1 cellular context compared by ENCODE assay signal in the genomic region with DNA sequence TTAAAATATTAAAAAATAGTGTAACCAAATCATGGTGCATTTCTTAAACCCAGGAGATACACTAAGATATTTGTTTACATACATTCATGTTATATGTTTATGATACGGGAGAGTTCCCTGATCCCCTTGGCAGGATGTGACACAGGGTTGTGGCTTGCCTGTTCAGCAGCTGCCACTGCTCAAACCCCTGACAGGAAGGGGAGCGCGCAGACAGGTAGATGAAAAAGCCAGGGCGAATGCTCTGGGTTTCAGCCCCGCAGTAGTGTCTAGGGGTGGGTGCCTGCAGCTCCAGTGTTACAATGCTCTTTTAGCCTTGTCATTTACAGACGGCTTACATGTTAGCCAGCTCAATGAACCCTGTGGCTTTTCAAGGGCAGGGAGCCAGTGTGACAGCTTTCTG.
TF ChIP-seq lines count a peak whose summit lies in the region.

No MANE protein-coding gene starts in this region.

TF ChIP-seq in GM23338, 12 proteins besides CTCF, POLR2A, EP300 and RAD21 (continued from another document):
- TF ChIP-seq, protein P1, sequence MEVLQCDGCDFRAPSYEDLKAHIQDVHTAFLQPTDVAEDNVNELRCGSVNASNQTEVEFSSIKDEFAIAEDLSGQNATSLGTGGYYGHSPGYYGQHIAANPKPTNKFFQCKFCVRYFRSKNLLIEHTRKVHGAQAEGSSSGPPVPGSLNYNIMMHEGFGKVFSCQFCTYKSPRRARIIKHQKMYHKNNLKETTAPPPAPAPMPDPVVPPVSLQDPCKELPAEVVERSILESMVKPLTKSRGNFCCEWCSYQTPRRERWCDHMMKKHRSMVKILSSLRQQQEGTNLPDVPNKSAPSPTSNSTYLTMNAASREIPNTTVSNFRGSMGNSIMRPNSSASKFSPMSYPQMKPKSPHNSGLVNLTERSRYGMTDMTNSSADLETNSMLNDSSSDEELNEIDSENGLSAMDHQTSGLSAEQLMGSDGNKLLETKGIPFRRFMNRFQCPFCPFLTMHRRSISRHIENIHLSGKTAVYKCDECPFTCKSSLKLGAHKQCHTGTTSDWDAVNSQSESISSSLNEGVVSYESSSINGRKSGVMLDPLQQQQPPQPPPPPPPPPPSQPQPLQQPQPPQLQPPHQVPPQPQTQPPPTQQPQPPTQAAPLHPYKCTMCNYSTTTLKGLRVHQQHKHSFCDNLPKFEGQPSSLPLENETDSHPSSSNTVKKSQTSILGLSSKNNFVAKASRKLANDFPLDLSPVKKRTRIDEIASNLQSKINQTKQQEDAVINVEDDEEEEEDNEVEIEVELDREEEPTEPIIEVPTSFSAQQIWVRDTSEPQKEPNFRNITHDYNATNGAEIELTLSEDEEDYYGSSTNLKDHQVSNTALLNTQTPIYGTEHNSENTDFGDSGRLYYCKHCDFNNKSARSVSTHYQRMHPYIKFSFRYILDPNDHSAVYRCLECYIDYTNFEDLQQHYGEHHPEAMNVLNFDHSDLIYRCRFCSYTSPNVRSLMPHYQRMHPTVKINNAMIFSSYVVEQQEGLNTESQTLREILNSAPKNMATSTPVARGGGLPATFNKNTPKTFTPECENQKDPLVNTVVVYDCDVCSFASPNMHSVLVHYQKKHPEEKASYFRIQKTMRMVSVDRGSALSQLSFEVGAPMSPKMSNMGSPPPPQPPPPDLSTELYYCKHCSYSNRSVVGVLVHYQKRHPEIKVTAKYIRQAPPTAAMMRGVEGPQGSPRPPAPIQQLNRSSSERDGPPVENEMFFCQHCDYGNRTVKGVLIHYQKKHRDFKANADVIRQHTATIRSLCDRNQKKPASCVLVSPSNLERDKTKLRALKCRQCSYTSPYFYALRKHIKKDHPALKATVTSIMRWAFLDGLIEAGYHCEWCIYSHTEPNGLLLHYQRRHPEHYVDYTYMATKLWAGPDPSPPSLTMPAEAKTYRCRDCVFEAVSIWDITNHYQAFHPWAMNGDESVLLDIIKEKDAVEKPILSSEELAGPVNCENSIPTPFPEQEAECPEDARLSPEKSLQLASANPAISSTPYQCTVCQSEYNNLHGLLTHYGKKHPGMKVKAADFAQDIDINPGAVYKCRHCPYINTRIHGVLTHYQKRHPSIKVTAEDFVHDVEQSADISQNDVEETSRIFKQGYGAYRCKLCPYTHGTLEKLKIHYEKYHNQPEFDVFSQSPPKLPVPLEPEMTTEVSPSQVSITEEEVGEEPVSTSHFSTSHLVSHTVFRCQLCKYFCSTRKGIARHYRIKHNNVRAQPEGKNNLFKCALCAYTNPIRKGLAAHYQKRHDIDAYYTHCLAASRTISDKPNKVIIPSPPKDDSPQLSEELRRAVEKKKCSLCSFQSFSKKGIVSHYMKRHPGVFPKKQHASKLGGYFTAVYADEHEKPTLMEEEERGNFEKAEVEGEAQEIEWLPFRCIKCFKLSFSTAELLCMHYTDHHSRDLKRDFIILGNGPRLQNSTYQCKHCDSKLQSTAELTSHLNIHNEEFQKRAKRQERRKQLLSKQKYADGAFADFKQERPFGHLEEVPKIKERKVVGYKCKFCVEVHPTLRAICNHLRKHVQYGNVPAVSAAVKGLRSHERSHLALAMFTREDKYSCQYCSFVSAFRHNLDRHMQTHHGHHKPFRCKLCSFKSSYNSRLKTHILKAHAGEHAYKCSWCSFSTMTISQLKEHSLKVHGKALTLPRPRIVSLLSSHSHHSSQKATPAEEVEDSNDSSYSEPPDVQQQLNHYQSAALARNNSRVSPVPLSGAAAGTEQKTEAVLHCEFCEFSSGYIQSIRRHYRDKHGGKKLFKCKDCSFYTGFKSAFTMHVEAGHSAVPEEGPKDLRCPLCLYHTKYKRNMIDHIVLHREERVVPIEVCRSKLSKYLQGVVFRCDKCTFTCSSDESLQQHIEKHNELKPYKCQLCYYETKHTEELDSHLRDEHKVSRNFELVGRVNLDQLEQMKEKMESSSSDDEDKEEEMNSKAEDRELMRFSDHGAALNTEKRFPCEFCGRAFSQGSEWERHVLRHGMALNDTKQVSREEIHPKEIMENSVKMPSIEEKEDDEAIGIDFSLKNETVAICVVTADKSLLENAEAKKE (CRISPR knock-in tag; IDR thresholded peaks at IDR 0.05) = no peak
- no peak for TF ChIP-seq POLR2AphosphoS5 (IDR thresholded peaks at IDR 0.05; ENCODE audit: low read depth)
- no peak for TF ChIP-seq CREB1 (CRISPR knock-in tag; IDR thresholded peaks at IDR 0.05; ENCODE audit: low read depth)
- TF ChIP-seq, protein P2, sequence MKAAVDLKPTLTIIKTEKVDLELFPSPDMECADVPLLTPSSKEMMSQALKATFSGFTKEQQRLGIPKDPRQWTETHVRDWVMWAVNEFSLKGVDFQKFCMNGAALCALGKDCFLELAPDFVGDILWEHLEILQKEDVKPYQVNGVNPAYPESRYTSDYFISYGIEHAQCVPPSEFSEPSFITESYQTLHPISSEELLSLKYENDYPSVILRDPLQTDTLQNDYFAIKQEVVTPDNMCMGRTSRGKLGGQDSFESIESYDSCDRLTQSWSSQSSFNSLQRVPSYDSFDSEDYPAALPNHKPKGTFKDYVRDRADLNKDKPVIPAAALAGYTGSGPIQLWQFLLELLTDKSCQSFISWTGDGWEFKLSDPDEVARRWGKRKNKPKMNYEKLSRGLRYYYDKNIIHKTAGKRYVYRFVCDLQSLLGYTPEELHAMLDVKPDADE (IDR thresholded peaks at IDR 0.05) = no peak
- TF ChIP-seq, protein P3, sequence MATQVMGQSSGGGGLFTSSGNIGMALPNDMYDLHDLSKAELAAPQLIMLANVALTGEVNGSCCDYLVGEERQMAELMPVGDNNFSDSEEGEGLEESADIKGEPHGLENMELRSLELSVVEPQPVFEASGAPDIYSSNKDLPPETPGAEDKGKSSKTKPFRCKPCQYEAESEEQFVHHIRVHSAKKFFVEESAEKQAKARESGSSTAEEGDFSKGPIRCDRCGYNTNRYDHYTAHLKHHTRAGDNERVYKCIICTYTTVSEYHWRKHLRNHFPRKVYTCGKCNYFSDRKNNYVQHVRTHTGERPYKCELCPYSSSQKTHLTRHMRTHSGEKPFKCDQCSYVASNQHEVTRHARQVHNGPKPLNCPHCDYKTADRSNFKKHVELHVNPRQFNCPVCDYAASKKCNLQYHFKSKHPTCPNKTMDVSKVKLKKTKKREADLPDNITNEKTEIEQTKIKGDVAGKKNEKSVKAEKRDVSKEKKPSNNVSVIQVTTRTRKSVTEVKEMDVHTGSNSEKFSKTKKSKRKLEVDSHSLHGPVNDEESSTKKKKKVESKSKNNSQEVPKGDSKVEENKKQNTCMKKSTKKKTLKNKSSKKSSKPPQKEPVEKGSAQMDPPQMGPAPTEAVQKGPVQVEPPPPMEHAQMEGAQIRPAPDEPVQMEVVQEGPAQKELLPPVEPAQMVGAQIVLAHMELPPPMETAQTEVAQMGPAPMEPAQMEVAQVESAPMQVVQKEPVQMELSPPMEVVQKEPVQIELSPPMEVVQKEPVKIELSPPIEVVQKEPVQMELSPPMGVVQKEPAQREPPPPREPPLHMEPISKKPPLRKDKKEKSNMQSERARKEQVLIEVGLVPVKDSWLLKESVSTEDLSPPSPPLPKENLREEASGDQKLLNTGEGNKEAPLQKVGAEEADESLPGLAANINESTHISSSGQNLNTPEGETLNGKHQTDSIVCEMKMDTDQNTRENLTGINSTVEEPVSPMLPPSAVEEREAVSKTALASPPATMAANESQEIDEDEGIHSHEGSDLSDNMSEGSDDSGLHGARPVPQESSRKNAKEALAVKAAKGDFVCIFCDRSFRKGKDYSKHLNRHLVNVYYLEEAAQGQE (IDR thresholded peaks at IDR 0.05; ENCODE audit: unreplicated experiment) = no peak
- no peak for TF ChIP-seq EZH2 (IDR thresholded peaks at IDR 0.05; ENCODE audit: low read depth, unreplicated experiment)
- TF ChIP-seq EZH2phosphoT487 (IDR thresholded peaks at IDR 0.05; ENCODE audit: unreplicated experiment) = no peak
